1 cellular context compared by ENCODE assay signal in the genomic region with DNA sequence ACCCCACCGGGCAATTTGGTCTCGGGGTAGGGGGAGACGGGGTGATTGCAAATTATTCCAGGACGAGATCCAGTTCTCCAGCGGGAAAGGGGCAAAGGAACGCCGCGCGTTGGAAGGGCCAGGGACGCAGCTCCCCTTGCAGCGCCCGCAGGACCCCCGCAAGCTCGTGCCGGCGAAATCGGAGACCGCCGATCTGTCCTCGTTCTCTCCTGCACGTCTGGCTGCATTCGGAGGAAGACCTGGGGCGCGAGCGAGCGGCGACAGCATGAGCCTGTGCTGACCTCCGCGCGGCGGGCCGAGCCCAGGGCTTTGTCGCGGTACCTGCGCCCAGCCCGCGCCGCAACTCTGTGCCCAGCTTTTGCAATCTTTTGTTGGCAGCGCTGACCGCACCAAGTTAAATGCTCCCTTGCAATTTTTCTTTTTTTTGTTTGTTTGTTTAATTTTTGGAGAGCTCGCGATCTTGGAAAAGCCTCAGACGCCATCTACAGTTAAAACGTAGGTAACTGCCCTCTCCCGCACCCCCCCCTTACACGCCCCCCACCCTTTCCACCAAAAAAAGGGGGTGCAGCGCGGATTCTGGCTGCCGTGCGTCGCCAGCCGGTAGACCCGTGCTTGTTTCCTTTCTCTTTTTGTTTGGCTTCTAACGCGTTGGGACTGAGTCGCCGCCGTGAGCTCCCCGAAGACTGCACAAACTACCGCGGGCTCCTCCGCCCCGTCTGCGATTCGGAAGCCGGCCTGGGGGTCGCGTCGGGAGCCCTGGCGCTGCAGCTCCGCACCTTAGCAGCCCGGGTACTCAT.
TF ChIP-seq lines count a peak whose summit lies in the region.

No MANE protein-coding gene starts in this region.

TF ChIP-seq in IMR-90, 13 proteins besides CTCF, POLR2A, EP300 and RAD21 (continued from another document):
- TF ChIP-seq, protein P1, sequence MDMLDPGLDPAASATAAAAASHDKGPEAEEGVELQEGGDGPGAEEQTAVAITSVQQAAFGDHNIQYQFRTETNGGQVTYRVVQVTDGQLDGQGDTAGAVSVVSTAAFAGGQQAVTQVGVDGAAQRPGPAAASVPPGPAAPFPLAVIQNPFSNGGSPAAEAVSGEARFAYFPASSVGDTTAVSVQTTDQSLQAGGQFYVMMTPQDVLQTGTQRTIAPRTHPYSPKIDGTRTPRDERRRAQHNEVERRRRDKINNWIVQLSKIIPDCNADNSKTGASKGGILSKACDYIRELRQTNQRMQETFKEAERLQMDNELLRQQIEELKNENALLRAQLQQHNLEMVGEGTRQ (IDR thresholded peaks at IDR 0.05; ENCODE audit: low read depth, low read length) = no peak
- TF ChIP-seq SMC3 (IDR thresholded peaks at IDR 0.05; ENCODE audit: low read depth, low read length) (no peak; the same call in 1 of the 2 replicates), MAZ (IDR thresholded peaks at IDR 0.05; ENCODE audit: borderline replicate concordance, low read depth, low read length) (no peak), MXI1 (IDR thresholded peaks at IDR 0.05; ENCODE audit: borderline replicate concordance, low read depth, low read length) (0 out of 2 replicates have a peak, but pooled peaks have one; percentile 4), RFX5 (IDR thresholded peaks at IDR 0.05; ENCODE audit: low read depth, low read length) (no peak), CHD1 (IDR thresholded peaks at IDR 0.05; ENCODE audit: low read depth, low read length) (no peak), BHLHE40 (IDR thresholded peaks at IDR 0.05; ENCODE audit: low read depth, low read length) (no peak), CEBPB (IDR thresholded peaks at IDR 0.05; ENCODE audit: low read depth, low read length) (peak; percentile 41), MAFK (IDR thresholded peaks at IDR 0.05; ENCODE audit: low read depth, low read length) (no peak), FOS (IDR thresholded peaks at IDR 0.05; ENCODE audit: low read depth, low read length) (no peak), RCOR1 (IDR thresholded peaks at IDR 0.05; ENCODE audit: insufficient replicate concordance, low read length) (no peak)
- TF ChIP-seq, protein P2, sequence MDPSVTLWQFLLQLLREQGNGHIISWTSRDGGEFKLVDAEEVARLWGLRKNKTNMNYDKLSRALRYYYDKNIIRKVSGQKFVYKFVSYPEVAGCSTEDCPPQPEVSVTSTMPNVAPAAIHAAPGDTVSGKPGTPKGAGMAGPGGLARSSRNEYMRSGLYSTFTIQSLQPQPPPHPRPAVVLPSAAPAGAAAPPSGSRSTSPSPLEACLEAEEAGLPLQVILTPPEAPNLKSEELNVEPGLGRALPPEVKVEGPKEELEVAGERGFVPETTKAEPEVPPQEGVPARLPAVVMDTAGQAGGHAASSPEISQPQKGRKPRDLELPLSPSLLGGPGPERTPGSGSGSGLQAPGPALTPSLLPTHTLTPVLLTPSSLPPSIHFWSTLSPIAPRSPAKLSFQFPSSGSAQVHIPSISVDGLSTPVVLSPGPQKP (IDR thresholded peaks at IDR 0.05; ENCODE audit: borderline replicate concordance, low read depth, low read length) = no peak
